In the genomic region with DNA sequence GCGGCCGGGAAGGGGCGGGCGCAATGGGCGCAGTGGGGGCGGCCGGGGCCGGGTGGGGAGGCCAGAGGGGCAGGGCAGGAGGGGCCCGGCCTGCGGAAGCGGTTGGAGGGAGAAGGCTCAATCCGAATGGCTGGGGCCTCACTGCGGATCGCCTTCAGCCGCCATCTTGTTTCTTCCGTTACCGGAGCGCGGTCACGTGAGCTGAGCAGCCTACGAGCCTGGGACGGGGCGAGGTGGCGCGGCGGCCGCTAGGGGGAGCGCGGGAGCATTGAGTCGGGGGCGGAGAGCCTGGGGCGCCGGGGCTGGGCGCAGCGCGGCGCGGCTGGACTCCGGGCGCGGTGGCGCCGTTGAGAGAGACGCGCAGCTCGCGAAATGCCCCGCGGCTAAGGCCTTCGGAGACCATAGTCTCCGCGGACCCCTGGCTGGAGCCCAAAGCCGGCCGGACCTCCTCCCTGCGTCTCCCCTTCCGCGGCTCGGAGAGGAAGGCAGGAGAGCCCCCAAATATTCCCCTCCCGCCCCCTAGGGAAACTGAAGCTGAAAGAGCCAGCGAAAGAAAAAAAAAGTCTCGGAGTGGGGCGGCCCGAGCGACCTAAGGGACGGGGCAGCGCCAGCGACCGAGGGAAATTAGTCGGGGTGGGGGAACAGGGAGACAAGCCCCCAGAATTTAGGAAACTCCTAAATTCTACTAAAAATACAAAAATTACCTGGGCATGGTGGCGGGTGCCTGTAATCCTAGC, we compare ENCODE assay signal across 8 cellular contexts. TPM values are rescaled to one million over a fixed set of nuclear protein-coding genes. Genes with fewer than 3 reads are reported as not detected.
DNase-seq lines count a peak whose midpoint lies in the region; ATAC-seq and TF ChIP-seq lines count a peak whose summit lies in the region.
"Not testable (repeated sequence)": the region's sequence is repeated elsewhere in the genome, so short reads cannot be mapped to it uniquely, and the experiment has no call there.

Gene LRRC37A3, minus strand, starts transcription at position 190 of the 737 bp plus-strand sequence. CDS start 22,221 bp downstream, outside the sequence.

- peaks cover 25% of the 10 kb centered on the region for H3K4me1 ChIP-seq in DND-41 (ENCODE audit: insufficient read depth, low read length)
- H3K4me1 ChIP-seq in PC-9 (replicated peaks; ENCODE audit: insufficient read depth); muscle layer of colon (ENCODE audit: insufficient read depth, low read length): not testable (repeated sequence)

- H3K79me2 ChIP-seq in DND-41 (ENCODE audit: insufficient read depth, low read length); PC-9 (ENCODE audit: low read depth): not testable (repeated sequence)

- intact Hi-C loops in PC-9 (cut with micrococcal nuclease; ENCODE audit: unreplicated experiment): loop anchor here (2.0 to 10.0 kb wide), 3 partner anchors 41 to 185 kb away; no protein-coding TSS in a partner anchor

- not testable (repeated sequence) for H4K20me1 ChIP-seq in DND-41 (ENCODE audit: insufficient read depth, low read length); PC-9 (ENCODE audit: insufficient read depth)

- not testable (repeated sequence) for H3K36me3 ChIP-seq in DND-41 (ENCODE audit: insufficient read depth, low read length); PC-9 (ENCODE audit: low read depth); muscle layer of colon (ENCODE audit: insufficient read depth, low read length)

- H3F3A ChIP-seq in PC-9 (ENCODE audit: insufficient read depth, low read depth): not testable (repeated sequence)

- not testable (repeated sequence) for H3K4me1 Mint-ChIP-seq in activated T-cell treated with anti-CD3 and anti-CD28 coated beads, Interleukin-2, amount 50 U/mL, for 24 hours (ENCODE audit: low read depth)

- POLR2A ChIA-PET in PC-9 (lab: Charles Lee; ENCODE audit: unreplicated experiment): interaction anchor here (0.5 to 0.9 kb wide), 3 partner anchors 103 to 968 kb away, joined by 3 to 10 read pairs (median 5); no protein-coding TSS in a partner anchor

- BruUV-seq in PC-9 (replicated peaks; lab: Mats Ljungman, UMichigan): not testable (repeated sequence)

- H2AFZ ChIP-seq in DND-41 (ENCODE audit: low read depth, low read length) (peak within 1 kb of the TSS; percentile 83), PC-9 (peak within 1 kb of the TSS; percentile 63; the same call in 1 of the 2 replicates)

- not testable (repeated sequence) for H3K9me3 Mint-ChIP-seq in activated T-cell treated with anti-CD3 and anti-CD28 coated beads, Interleukin-2, amount 50 U/mL, for 24 hours

- H3K27me3 Mint-ChIP-seq in activated T-cell treated with anti-CD3 and anti-CD28 coated beads, Interleukin-2, amount 50 U/mL, for 24 hours: not testable (repeated sequence)

- H3K9me3 ChIP-seq in DND-41 (ENCODE audit: insufficient read depth, low read length, severe bottlenecking); PC-9 (ENCODE audit: insufficient read depth, low read depth); muscle layer of colon (ENCODE audit: low read length): not testable (repeated sequence)

- ATAC-seq in DND-41 (ENCODE audit: insufficient read depth, low read depth): peak; percentile 96
- ATAC-seq in GM21737 (IDR thresholded peaks at IDR 0.05; ENCODE audit: unreplicated experiment): peak; percentile 87
- peak; percentile 99 for ATAC-seq in esophagus mucosa

- H3K9me2 ChIP-seq in PC-9 (ENCODE audit: insufficient read depth): not testable (repeated sequence)

- DNase-seq in DND-41 (peak; percentile 98), KG1 (lab: John Stamatoyannopoulos, UW) (peak; percentile 98), PC-9 (peak; percentile 73 to 95)
- peak; percentile 100 for DNase-seq in activated T-cell treated with anti-CD3 and anti-CD28 coated beads, Interleukin-2, amount 50 U/mL, for 24 hours
- DNase-seq in stimulated activated CD8-positive, alpha-beta memory T cell treated with anti-CD3 and anti-CD28 coated beads, Interleukin-7, amount 100 ng/mL, for 1 hour (ENCODE audit: low read depth in 2 of 2): peak; percentile 98 to 100

- TF ChIP-seq CTCF in DND-41 (IDR thresholded peaks at IDR 0.05; ENCODE audit: borderline replicate concordance, extremely low read depth, low read length, poor library complexity, severe bottlenecking): peak; percentile 84
- peak; percentile 80 for TF ChIP-seq CTCF in PC-9 (conservative IDR thresholded peaks at IDR 0.05)

- H3K27ac ChIP-seq in DND-41 (ENCODE audit: low read length) (peak within 1 kb of the TSS; percentile 91), PC-9 (peak within 1 kb of the TSS; percentile 56), muscle layer of colon (ENCODE audit: low read depth, low read length) (peak within 1 kb of the TSS; percentile 78)

- H3K4me3 ChIP-seq in DND-41 (ENCODE audit: low read depth in 1 of 2, low read length in 2 of 2) (peak within 1 kb of the TSS; percentile 65 to 76), PC-9 (peak within 1 kb of the TSS; percentile 62), muscle layer of colon (ENCODE audit: low read depth in 1 of 2, low read length in 2 of 2) (peak within 1 kb of the TSS; percentile 60 to 87)

- peak within 1 kb of the TSS; percentile 83 for H3K4me3 Mint-ChIP-seq in activated T-cell treated with anti-CD3 and anti-CD28 coated beads, Interleukin-2, amount 50 U/mL, for 24 hours

- H3K9ac ChIP-seq in DND-41 (ENCODE audit: low read depth, low read length): peak within 1 kb of the TSS; percentile 84
- not testable (repeated sequence) for H3K9ac ChIP-seq in muscle layer of colon (ENCODE audit: low read length)

- H3K4me2 ChIP-seq in DND-41 (ENCODE audit: insufficient read depth, low read length) (peak within 1 kb of the TSS; percentile 66), PC-9 (peak within 1 kb of the TSS; percentile 76)

- H3K27ac Mint-ChIP-seq in activated T-cell treated with anti-CD3 and anti-CD28 coated beads, Interleukin-2, amount 50 U/mL, for 24 hours: peak within 1 kb of the TSS; percentile 93

- not testable (repeated sequence) for H3K36me3 Mint-ChIP-seq in activated T-cell treated with anti-CD3 and anti-CD28 coated beads, Interleukin-2, amount 50 U/mL, for 24 hours (ENCODE audit: low read depth)

- CTCF ChIA-PET in PC-9 (lab: Charles Lee): interaction anchor here (0.9 to 1.7 kb wide), 4 partner anchors 8 to 182 kb away, joined by 3 to 10 read pairs (median 5); no protein-coding TSS in a partner anchor

- H3K27me3 ChIP-seq in DND-41 (ENCODE audit: insufficient read depth, low read length, poor library complexity); PC-9 (ENCODE audit: insufficient read depth, low read depth); muscle layer of colon (ENCODE audit: control insufficient read depth in 1 of 2, insufficient read depth in 2 of 2, low read length in 2 of 2): not testable (repeated sequence)

RNA-seq across cellular contexts. Expression of gene LRRC37A3, which starts in this region (rescaled TPM):
- total RNA-seq in PC-9 (2021) (9.8 and 13.7 TPM in 2 replicates), esophagus mucosa (5.6 TPM)

Comparison
In these comparisons a context has a peak if more than half of its experiments do, and no peak if none do; other contexts are left out.
1. Peak in every context shown above with its lines: DNase-seq, ATAC-seq, H3K4me3 ChIP-seq and H3K27ac ChIP-seq.